ENCODE assay signal across 20 cellular contexts in the genomic region with DNA sequence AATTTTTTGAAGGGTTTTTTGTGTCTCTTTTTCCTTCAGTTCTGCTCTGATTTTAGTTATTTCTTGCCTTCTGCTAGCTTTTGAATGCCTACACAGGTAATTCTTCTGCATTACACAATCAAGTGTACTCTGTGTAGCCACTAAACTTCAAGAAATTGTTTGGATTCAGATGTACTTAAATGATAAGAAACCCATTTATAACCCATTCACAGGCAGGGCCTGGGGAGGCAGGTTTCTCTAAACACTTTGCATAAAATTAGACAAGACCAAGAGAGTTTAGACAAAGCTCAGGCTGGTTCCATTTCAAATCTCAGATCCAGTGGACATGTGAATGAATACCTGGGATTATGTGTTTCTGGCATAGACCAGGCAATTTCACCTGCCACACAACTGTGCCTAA. TPM values are rescaled to one million over a fixed set of nuclear protein-coding genes. Genes with fewer than 3 reads are reported as not detected.
DNase-seq lines count a peak whose midpoint lies in the region; ATAC-seq, FAIRE-seq and TF ChIP-seq lines count a peak whose summit lies in the region.
"Had no signal": no experiment of that assay in that cellular context is flagged by ENCODE, and none has a peak within 500 bp of the region (broad histone marks: within the 10 kb centered on the region; RNA-seq: fewer than 3 reads in every experiment).

No MANE protein-coding gene starts in this region.

- ATAC-seq in lower lobe of right lung = peak; percentile 79 to 95
- ATAC-seq in activated CD4-positive, alpha-beta T cell treated with anti-CD3 and anti-CD28 coated beads for 36 hours = no peak
- ATAC-seq: A549 had no signal

- POLR2A ChIA-PET in activated CD4-positive, alpha-beta T cell treated with anti-CD3 and anti-CD28 coated beads for 36 hours (lab: Charles Lee) = no interaction called here
- POLR2A ChIA-PET in CD8-positive, alpha-beta memory T cell (lab: Charles Lee) = no interaction called here

- H3K27ac ChIP-seq in VCaP (peak overlapping the region; percentile 8; the same call in 1 of the 2 replicates), esophagus muscularis mucosa (replicated peaks in 1 of 4) (no peak overlapping the region), lower lobe of right lung (no peak overlapping the region)
- H3K27ac ChIP-seq in CD8-positive, alpha-beta memory T cell (ENCODE audit: low read depth, low read length) = no peak overlapping the region
- H3K27ac ChIP-seq: A549 had no signal

- no peak overlapping the region for H3K4me3 Mint-ChIP-seq in activated CD4-positive, alpha-beta T cell treated with anti-CD3 and anti-CD28 coated beads for 36 hours
- no peak overlapping the region for H3K4me3 Mint-ChIP-seq in CD8-positive, alpha-beta memory T cell
- H3K4me3 Mint-ChIP-seq: CD4-positive, alpha-beta memory T cell had no signal

- DNase-seq in esophagus muscularis mucosa (ENCODE audit: extremely low spot score) = peak; percentile 34
- DNase-seq in lower lobe of right lung = no peak
- no peak for DNase-seq in activated CD4-positive, alpha-beta T cell treated with anti-CD3 and anti-CD28 coated beads for 36 hours
- DNase-seq in HTR-8/SVneo (ENCODE audit: insufficient read length, low spot score) = no peak
- no peak for DNase-seq in activated naive CD4-positive, alpha-beta T cell treated with anti-CD3 and anti-CD28 coated beads, Interleukin-2, amount 50 U/mL, for 16 hours
- no peak for DNase-seq in CD8-positive, alpha-beta memory T cell
- DNase-seq: 8988T; ACHN; C1 segment of cervical spinal cord; CD4-positive, alpha-beta memory T cell; DMS153; DND-41; GOT3; HCEC 1CT had no signal

- peaks cover 2% of the 10 kb centered on the region for H3K9me3 Mint-ChIP-seq in activated CD4-positive, alpha-beta T cell treated with anti-CD3 and anti-CD28 coated beads for 36 hours (ENCODE audit: low read depth)
- peaks cover 0 to 25% (median 5%) of the 10 kb centered on the region in 5 donors for H3K9me3 Mint-ChIP-seq in CD8-positive, alpha-beta memory T cell

- no peaks in the 10 kb centered on the region for H3K4me1 ChIP-seq in esophagus muscularis mucosa
- H3K4me1 ChIP-seq in lower lobe of right lung = no peaks in the 10 kb centered on the region
- no peaks in the 10 kb centered on the region for H3K4me1 ChIP-seq in CD8-positive, alpha-beta memory T cell (ENCODE audit: insufficient read depth, low read length)
- H3K4me1 ChIP-seq: A549, Caco-2 had no signal

- FAIRE-seq in HTR-8/SVneo (lab: Jason Lieb, UNC) = no peak
- FAIRE-seq: A549, G401.6, GM12892, H54 had no signal

- intact Hi-C loops in esophagus muscularis mucosa (cut with DNase I) = no loop called here
- intact Hi-C loops in lower lobe of right lung (cut with DNase I) = no loop called here
- intact Hi-C loops in activated CD4-positive, alpha-beta T cell treated with anti-CD3 and anti-CD28 coated beads for 36 hours (cut with DNase I, micrococcal nuclease) = no loop called here

- H3K27me3 ChIP-seq in esophagus muscularis mucosa (no peaks in the 10 kb centered on the region), lower lobe of right lung (ENCODE audit: low read depth) (no peaks in the 10 kb centered on the region)
- no peaks in the 10 kb centered on the region for H3K27me3 ChIP-seq in CD8-positive, alpha-beta memory T cell (ENCODE audit: insufficient read depth, low read length, poor library complexity, severe bottlenecking)

- H3K9me3 ChIP-seq in esophagus muscularis mucosa = no peaks in the 10 kb centered on the region
- no peaks in the 10 kb centered on the region for H3K9me3 ChIP-seq in lower lobe of right lung
- H3K9me3 ChIP-seq in CD8-positive, alpha-beta memory T cell (ENCODE audit: low read length) = no peaks in the 10 kb centered on the region
- H3K9me3 ChIP-seq: A549 had no signal

- H3K27me3 Mint-ChIP-seq in activated CD4-positive, alpha-beta T cell treated with anti-CD3 and anti-CD28 coated beads for 36 hours = no peaks in the 10 kb centered on the region
- no peaks in the 10 kb centered on the region for H3K27me3 Mint-ChIP-seq in CD8-positive, alpha-beta memory T cell
- H3K27me3 Mint-ChIP-seq: CD4-positive, alpha-beta memory T cell had no signal

- H3K36me3 ChIP-seq in esophagus muscularis mucosa (no peaks in the 10 kb centered on the region), lower lobe of right lung (no peaks in the 10 kb centered on the region)
- no peaks in the 10 kb centered on the region for H3K36me3 ChIP-seq in CD8-positive, alpha-beta memory T cell (ENCODE audit: insufficient read depth, low read length)

- TF ChIP-seq CTCF in VCaP (conservative IDR thresholded peaks at IDR 0.05) = no peak
- no peak for TF ChIP-seq CTCF in esophagus muscularis mucosa (IDR thresholded peaks at IDR 0.05)
- TF ChIP-seq CTCF in lower lobe of right lung (IDR thresholded peaks at IDR 0.05) = no peak

- no peaks in the 10 kb centered on the region for H3K4me1 Mint-ChIP-seq in activated CD4-positive, alpha-beta T cell treated with anti-CD3 and anti-CD28 coated beads for 36 hours
- H3K4me1 Mint-ChIP-seq in CD8-positive, alpha-beta memory T cell = no peaks in the 10 kb centered on the region
- H3K4me1 Mint-ChIP-seq: CD4-positive, alpha-beta memory T cell had no signal

- TF ChIP-seq EP300 in esophagus muscularis mucosa (IDR thresholded peaks at IDR 0.05) = no peak

- no peaks in the 10 kb centered on the region for H3K36me3 Mint-ChIP-seq in activated CD4-positive, alpha-beta T cell treated with anti-CD3 and anti-CD28 coated beads for 36 hours (ENCODE audit: low read depth)
- no peaks in the 10 kb centered on the region for H3K36me3 Mint-ChIP-seq in CD8-positive, alpha-beta memory T cell
- H3K36me3 Mint-ChIP-seq: CD4-positive, alpha-beta memory T cell had no signal

- H3K27ac Mint-ChIP-seq in activated CD4-positive, alpha-beta T cell treated with anti-CD3 and anti-CD28 coated beads for 36 hours = no peak overlapping the region
- no peak overlapping the region for H3K27ac Mint-ChIP-seq in CD8-positive, alpha-beta memory T cell

- H3K4me3 ChIP-seq in esophagus muscularis mucosa = no peak overlapping the region
- H3K4me3 ChIP-seq in lower lobe of right lung = no peak overlapping the region
- no peak overlapping the region for H3K4me3 ChIP-seq in CD8-positive, alpha-beta memory T cell (ENCODE audit: low read length)
- H3K4me3 ChIP-seq: A549 had no signal

- TF ChIP-seq POLR2A in esophagus muscularis mucosa (IDR thresholded peaks at IDR 0.05; ENCODE audit: low read depth) = no peak

- CTCF ChIA-PET in activated CD4-positive, alpha-beta T cell treated with anti-CD3 and anti-CD28 coated beads for 36 hours (lab: Charles Lee) = no interaction called here
- CTCF ChIA-PET in CD8-positive, alpha-beta memory T cell (lab: Charles Lee) = no interaction called here

RNA-seq across cellular contexts. Expression of a gene that starts 41.3 kb away (rescaled TPM):
- total RNA-seq in esophagus muscularis mucosa = 1 to 10 TPM; 2.1 to 5.6 (median 3.5) TPM
- 29.3 TPM for total RNA-seq in lower lobe of right lung
- under 1 TPM in 1 of 2 experiments, not detected in 1; 0.04 TPM for total RNA-seq in activated CD4-positive, alpha-beta T cell treated with anti-CD3 and anti-CD28 coated beads for 36 hours
- total RNA-seq in CD8-positive, alpha-beta memory T cell = not detected
- polyA plus RNA-seq in CD8-positive, alpha-beta memory T cell = not detected
- polyA plus RNA-seq: A549 had no signal

RNA-seq across cellular contexts. Expression of a gene that starts 43.0 kb away (rescaled TPM):
- total RNA-seq in esophagus muscularis mucosa = not detected
- not detected for total RNA-seq in lower lobe of right lung
- not detected for total RNA-seq in activated CD4-positive, alpha-beta T cell treated with anti-CD3 and anti-CD28 coated beads for 36 hours
- not detected for total RNA-seq in CD8-positive, alpha-beta memory T cell
- polyA plus RNA-seq in CD8-positive, alpha-beta memory T cell = not detected
- total RNA-seq: CD4-positive, alpha-beta memory T cell had no signal
- polyA plus RNA-seq: A549 had no signal
